In genomic region chr6:52400316-52401041, GRCh38 we compare ENCODE assay signal across 13 cellular contexts. TPM values are rescaled to one million over a fixed set of nuclear protein-coding genes. Genes with fewer than 3 reads are reported as not detected.
A peak's percentile ranks its signal among the peaks of the same experiment; 100 is the strongest.
DNase-seq lines count a peak whose midpoint lies in the region; ATAC-seq, FAIRE-seq and TF ChIP-seq lines count a peak whose summit lies in the region.
"Had no signal": no experiment of that assay in that cellular context is flagged by ENCODE, and none has a peak within 500 bp of the region (broad histone marks: within the 10 kb centered on the region; RNA-seq: fewer than 3 reads in every experiment).

No MANE protein-coding gene starts in this region.

- H3K27ac ChIP-seq in endothelial cell of umbilical vein (ENCODE audit: insufficient read depth, low read depth, low read length), result no peak overlapping the region
- H3K27ac ChIP-seq in right atrium auricular region, result no peak overlapping the region
- H3K27ac ChIP-seq: testis, VCaP had no signal

- intact Hi-C loops in natural killer cell (cut with micrococcal nuclease) (no loop called here), endothelial cell of umbilical vein (cut with micrococcal nuclease) (loop anchor here (1.0 kb wide), 1 partner anchor 237 kb away; no protein-coding TSS in a partner anchor)

- ATAC-seq in natural killer cell (no peak), WTC11 (no peak)
- no peak for ATAC-seq in natural killer cell treated with Interleukin-12 subunit alpha and Interleukin-12 subunit beta and Interleukin-15 and Interleukin-18, amount 100 ng/mL, for 72 hours

- no peaks in the 10 kb centered on the region for H4K20me1 ChIP-seq in endothelial cell of umbilical vein (replicated peaks; ENCODE audit: control insufficient read depth, extremely low read depth, insufficient read depth, low read length)

- H3K79me2 ChIP-seq in endothelial cell of umbilical vein (ENCODE audit: control insufficient read depth, insufficient read depth, low read length), result no peaks in the 10 kb centered on the region

- H3K9me3 ChIP-seq in endothelial cell of umbilical vein (replicated peaks; ENCODE audit: control insufficient read depth, insufficient read depth, low read length), result no peaks in the 10 kb centered on the region
- H3K9me3 ChIP-seq in right atrium auricular region, result no peaks in the 10 kb centered on the region
- H3K9me3 ChIP-seq: testis had no signal

- no peak overlapping the region for H3K4me3 Mint-ChIP-seq in natural killer cell
- no peak overlapping the region for H3K4me3 Mint-ChIP-seq in natural killer cell treated with Interleukin-12 subunit alpha and Interleukin-12 subunit beta and Interleukin-15 and Interleukin-18, amount 100 ng/mL, for 72 hours
- H3K4me3 Mint-ChIP-seq in WTC11, result no peak overlapping the region
- H3K4me3 Mint-ChIP-seq: mesothelial cell of epicardium had no signal

- no peaks in the 10 kb centered on the region for H3K9me3 Mint-ChIP-seq in natural killer cell
- peaks cover 5% of the 10 kb centered on the region for H3K9me3 Mint-ChIP-seq in natural killer cell treated with Interleukin-12 subunit alpha and Interleukin-12 subunit beta and Interleukin-15 and Interleukin-18, amount 100 ng/mL, for 72 hours
- H3K9me3 Mint-ChIP-seq in WTC11, result no peaks in the 10 kb centered on the region
- H3K9me3 Mint-ChIP-seq: mesothelial cell of epicardium had no signal

- H3K4me3 ChIP-seq in endothelial cell of umbilical vein (replicated peaks in 1 of 3; ENCODE audit: insufficient read depth in 1 of 3, low read depth in 1 of 3, low read length in 3 of 3), result no peak overlapping the region
- H3K4me3 ChIP-seq in right atrium auricular region, result no peak overlapping the region
- H3K4me3 ChIP-seq: testis had no signal

- BruUV-seq in endothelial cell of umbilical vein (replicated peaks; lab: Mats Ljungman, UMichigan), result no TSS peak

- POLR2A ChIA-PET in WTC11 (lab: Charles Lee), result interaction anchor here (1.0 to 1.1 kb wide), 2 partner anchors 115 to 118 kb away, joined by 5 to 6 read pairs; partner anchors contain the start of gene MCM3
- POLR2A ChIA-PET in endothelial cell of umbilical vein (lab: Charles Lee), result interaction anchor here (1.3 kb wide), 1 partner anchor 38 kb away, joined by 3 read pairs; the partner anchor contains the start of gene PAQR8

- H3K4me2 ChIP-seq in endothelial cell of umbilical vein (ENCODE audit: insufficient read depth, low read length), result no peak overlapping the region

- DNase-seq in natural killer cell (no peak), WTC11 (ENCODE audit: low spot score) (no peak), endothelial cell of umbilical vein (ENCODE audit: low read depth, low spot score) (no peak), SIG-M5 treated with dmso at 0.1 percent for 504 hours (lab: John Stamatoyannopoulos, UW; ENCODE audit: unreplicated experiment) (no peak), NCI-H69 (lab: John Stamatoyannopoulos, UW) (no peak), right atrium auricular region (ENCODE audit: low spot score) (no peak), NCI-H2029 (lab: John Stamatoyannopoulos, UW) (no peak)
- DNase-seq in natural killer cell treated with Interleukin-12 subunit alpha and Interleukin-12 subunit beta and Interleukin-15 and Interleukin-18, amount 100 ng/mL, for 72 hours (ENCODE audit: low spot score), result no peak
- DNase-seq: effector CD4-positive, alpha-beta T cell; NCI-H524 treated with DMSO at 0.1 percent for 48 hours had no signal

- H3K4me1 Mint-ChIP-seq in natural killer cell, result peaks cover 38 to 43% of the 10 kb centered on the region in 2 donors
- peaks cover 36 to 37% of the 10 kb centered on the region in 2 donors for H3K4me1 Mint-ChIP-seq in natural killer cell treated with Interleukin-12 subunit alpha and Interleukin-12 subunit beta and Interleukin-15 and Interleukin-18, amount 100 ng/mL, for 72 hours (ENCODE audit: low read depth in 2 of 2)
- H3K4me1 Mint-ChIP-seq in WTC11, result peaks cover 27% of the 10 kb centered on the region

- CTCF ChIA-PET in WTC11 (lab: Charles Lee), result interaction anchor here (0.5 to 3.1 kb wide), 22 partner anchors 11 to 263 kb away, joined by 3 to 30 read pairs (median 4); partner anchors contain the start of genes MCM3 and PAQR8
- CTCF ChIA-PET in endothelial cell of umbilical vein (lab: Charles Lee), result interaction anchor here (0.6 to 4.0 kb wide), 36 partner anchors 9 to 337 kb away, joined by 3 to 104 read pairs (median 4); partner anchors contain the start of genes MCM3 and PAQR8

- H3K36me3 Mint-ChIP-seq in natural killer cell (no peaks in the 10 kb centered on the region), WTC11 (peaks cover 6% of the 10 kb centered on the region; the same call in 1 of the 2 replicates)
- H3K36me3 Mint-ChIP-seq in natural killer cell treated with Interleukin-12 subunit alpha and Interleukin-12 subunit beta and Interleukin-15 and Interleukin-18, amount 100 ng/mL, for 72 hours, result peaks cover 4% of the 10 kb centered on the region

- no peak overlapping the region for H3K9ac ChIP-seq in endothelial cell of umbilical vein (replicated peaks; ENCODE audit: extremely low read depth, insufficient read depth, low read length)

- TF ChIP-seq CTCF in natural killer cell (IDR thresholded peaks at IDR 0.05) (no peak), WTC11 (IDR thresholded peaks at IDR 0.05) (no peak), endothelial cell of umbilical vein (IDR thresholded peaks at IDR 0.05; ENCODE audit: extremely low read depth in 1 of 2, insufficient read depth in 1 of 2, low read depth in 1 of 2, low read length in 2 of 2) (no peak), right atrium auricular region (IDR thresholded peaks at IDR 0.05) (no peak)

- H3K9me1 ChIP-seq in endothelial cell of umbilical vein (replicated peaks; ENCODE audit: control insufficient read depth, extremely low read depth, insufficient read depth, low read length), result no peaks in the 10 kb centered on the region

- H3K27me3 ChIP-seq in endothelial cell of umbilical vein (ENCODE audit: control insufficient read depth in 2 of 2, insufficient read depth in 2 of 2, low read length in 2 of 2) (no peaks in the 10 kb centered on the region), right atrium auricular region (no peaks in the 10 kb centered on the region)
- H3K27me3 ChIP-seq: testis had no signal

- H3K27ac Mint-ChIP-seq in natural killer cell (peak overlapping the region; percentile 21 to 84), WTC11 (peak overlapping the region; percentile 81)
- peak overlapping the region in 1 of 2 donors; percentile 12 for H3K27ac Mint-ChIP-seq in natural killer cell treated with Interleukin-12 subunit alpha and Interleukin-12 subunit beta and Interleukin-15 and Interleukin-18, amount 100 ng/mL, for 72 hours
- H3K27ac Mint-ChIP-seq: mesothelial cell of epicardium had no signal

- peak; percentile 8 for FAIRE-seq in endothelial cell of umbilical vein (lab: Jason Lieb, UNC)

- dilution Hi-C loops in endothelial cell of umbilical vein (cut with MboI; ENCODE audit: extremely low pct_ligation_motif_present, low sequenced_read_pairs), result loop anchor here (25.0 kb wide), 1 partner anchor 137 kb away; no protein-coding TSS in a partner anchor

- peaks cover 0 to 4% of the 10 kb centered on the region in 2 experiments for H3K36me3 ChIP-seq in endothelial cell of umbilical vein (ENCODE audit: control insufficient read depth in 2 of 2, extremely low read depth in 1 of 2, insufficient read depth in 2 of 2, low read length in 2 of 2)
- H3K36me3 ChIP-seq in right atrium auricular region, result no peaks in the 10 kb centered on the region

- H3K4me1 ChIP-seq in endothelial cell of umbilical vein (ENCODE audit: control insufficient read depth, extremely low read depth, insufficient read depth, low read length) (no peaks in the 10 kb centered on the region), right atrium auricular region (no peaks in the 10 kb centered on the region)

- no peak for TF ChIP-seq POLR2A in endothelial cell of umbilical vein (IDR thresholded peaks at IDR 0.05; ENCODE audit: low read depth, low read length)

- H3K27me3 Mint-ChIP-seq in natural killer cell (ENCODE audit: low read depth in 2 of 2) (no peaks in the 10 kb centered on the region), WTC11 (ENCODE audit: low read depth) (no peaks in the 10 kb centered on the region)
- H3K27me3 Mint-ChIP-seq in natural killer cell treated with Interleukin-12 subunit alpha and Interleukin-12 subunit beta and Interleukin-15 and Interleukin-18, amount 100 ng/mL, for 72 hours, result no peaks in the 10 kb centered on the region

- H2AFZ ChIP-seq in endothelial cell of umbilical vein (ENCODE audit: low read depth, low read length), result no peak overlapping the region

TF ChIP-seq in WTC11, 78 proteins besides CTCF, POLR2A, EP300 and RAD21 (continues in another document):
- no peak for TF ChIP-seq CBFB (CRISPR knock-in tag; IDR thresholded peaks at IDR 0.05; ENCODE audit: low read depth)

TF ChIP-seq in endothelial cell of umbilical vein, 7 proteins besides CTCF, POLR2A, EP300 and RAD21 (continues in another document):
- no peak for TF ChIP-seq JUN (IDR thresholded peaks at IDR 0.05; ENCODE audit: borderline replicate concordance, insufficient read depth, insufficient read length, low read depth)

RNA-seq across cellular contexts. Expression of gene EFHC1, which starts 19.7 kb away (rescaled TPM):
- total RNA-seq in natural killer cell (10 to 100 TPM; 10.7 to 20.9 (median 13.7) TPM), WTC11 (2021) (13.4 to 19.2 TPM (median 15.5 TPM) in 3 replicates), endothelial cell of umbilical vein (14.6 and 21.1 TPM in 2 replicates), right atrium auricular region (1 to 10 TPM; 3.4 to 4.1 TPM)
- total RNA-seq in natural killer cell treated with Interleukin-12 subunit alpha and Interleukin-12 subunit beta and Interleukin-15 and Interleukin-18, amount 100 ng/mL, for 72 hours, result 1 to 10 TPM; 4.0 to 5.5 TPM
- 17.6 and 18.5 TPM in 2 replicates for polyA plus RNA-seq in endothelial cell of umbilical vein
- 12.6 and 14.3 TPM in 2 replicates for polyA plus RNA-seq in endothelial cell of umbilical vein (2011; cell fraction: cytosol; rRNA removed)
- 163 and 195 TPM in 2 replicates for polyA plus RNA-seq in endothelial cell of umbilical vein (2011; cell fraction: nucleus; rRNA removed)
- polyA plus RNA-seq in endothelial cell of umbilical vein (2012), result 14.4 and 19.0 TPM in 2 replicates
- 20.2 and 30.2 TPM in 2 replicates for polyA minus RNA-seq in endothelial cell of umbilical vein
- 4.7 TPM for polyA minus RNA-seq in endothelial cell of umbilical vein (2011; cell fraction: cytosol; rRNA and poly(A)+ RNA removed)
- polyA minus RNA-seq in endothelial cell of umbilical vein (2011; cell fraction: nucleus; rRNA and poly(A)+ RNA removed), result 29.8 and 40.7 TPM in 2 replicates

RNA-seq across cellular contexts. Expression of gene PAQR8, which starts 38.5 kb away (rescaled TPM):
- 1 to 10 TPM; 2.4 to 5.0 (median 4.6) TPM for total RNA-seq in natural killer cell
- total RNA-seq in natural killer cell treated with Interleukin-12 subunit alpha and Interleukin-12 subunit beta and Interleukin-15 and Interleukin-18, amount 100 ng/mL, for 72 hours, result 1 to 10 TPM; 4.1 to 4.4 TPM
- 11.1 to 12.5 TPM (median 11.7 TPM) in 3 replicates for total RNA-seq in WTC11 (2021)
- total RNA-seq in endothelial cell of umbilical vein, result 6.0 TPM in 2 replicates
- 4.3 TPM in 2 replicates for polyA plus RNA-seq in endothelial cell of umbilical vein
- 2.6 and 3.1 TPM in 2 replicates for polyA plus RNA-seq in endothelial cell of umbilical vein (2011; cell fraction: cytosol; rRNA removed)
- polyA plus RNA-seq in endothelial cell of umbilical vein (2011; cell fraction: nucleus; rRNA removed), result 1.3 and 1.5 TPM in 2 replicates
- polyA plus RNA-seq in endothelial cell of umbilical vein (2012), result 3.8 and 5.2 TPM in 2 replicates
- polyA minus RNA-seq in endothelial cell of umbilical vein, result 9.5 and 11.6 TPM in 2 replicates
- polyA minus RNA-seq in endothelial cell of umbilical vein (2011; cell fraction: cytosol; rRNA and poly(A)+ RNA removed), result 0.20 TPM
- polyA minus RNA-seq in endothelial cell of umbilical vein (2011; cell fraction: nucleus; rRNA and poly(A)+ RNA removed), result 1.8 and 1.9 TPM in 2 replicates
- total RNA-seq in right atrium auricular region, result 1 to 10 TPM; 2.6 to 5.6 TPM
